1 cellular context compared by ENCODE assay signal in genomic region chr3:94062513-94063404, GRCh38.
TF ChIP-seq lines count a peak whose summit lies in the region.

TSS of gene DHFR2 (minus strand) at chr3:94062916. CDS start at chr3:94061511, 1,405 bp downstream.
TSS of gene NSUN3 (plus strand) at chr3:94063061. CDS start at chr3:94063127, 66 bp downstream.

TF ChIP-seq in K562, 482 proteins besides CTCF, POLR2A, EP300 and RAD21 (continued from another document):
- TF ChIP-seq RHOXF2B (CRISPR knock-in tag; conservative IDR thresholded peaks at IDR 0.05) (no peak), CGGBP1 (CRISPR knock-in tag; IDR thresholded peaks at IDR 0.05) (no peak), KAT8 (IDR thresholded peaks at IDR 0.05; ENCODE audit: low read depth) (no peak), HCFC1 (IDR thresholded peaks at IDR 0.05; ENCODE audit: low read depth, low read length) (peak; percentile 45; the same call in 1 of the 2 replicates), TCF15 (CRISPR knock-in tag; IDR thresholded peaks at IDR 0.05) (no peak), ZNF133 (CRISPR knock-in tag; IDR thresholded peaks at IDR 0.05) (no peak), HDAC2 (IDR thresholded peaks at IDR 0.05) (peak; percentile 46), PML (IDR thresholded peaks at IDR 0.05; ENCODE audit: low read length) (peak; percentile 27; the same call in 1 of the 2 replicates), ZBTB49 (CRISPR knock-in tag; IDR thresholded peaks at IDR 0.05; ENCODE audit: borderline replicate concordance) (no peak), TRIM24 (IDR thresholded peaks at IDR 0.05) (no peak)
